In genomic region chr12:62631531-62632520, GRCh38 we compare ENCODE assay signal across 7 cellular contexts.
DNase-seq lines count a peak whose midpoint lies in the region; ATAC-seq, FAIRE-seq and TF ChIP-seq lines count a peak whose summit lies in the region.

No MANE protein-coding gene starts in this region.

- peak; percentile 74 for ATAC-seq in HG02759 (IDR thresholded peaks at IDR 0.05; ENCODE audit: unreplicated experiment)
- peak; percentile 82 for ATAC-seq in Right ventricle myocardium inferior

- H3K36me3 ChIP-seq in neuron (ENCODE audit: insufficient read depth, low read length), result no peaks in the 10 kb centered on the region

- H2AFZ ChIP-seq in neuron (ENCODE audit: low read depth, low read length), result peak overlapping the region; percentile 23

- H3K4me1 ChIP-seq in neuron (ENCODE audit: insufficient read depth, low read length), result peaks cover 41% of the 10 kb centered on the region

- no peaks in the 10 kb centered on the region for H3K27me3 ChIP-seq in neuron (ENCODE audit: insufficient read depth, low read length)

- intact Hi-C loops in Right ventricle myocardium inferior (cut with DNase I), result loop anchor here (2.0 kb wide), 2 partner anchors 29 to 161 kb away; no protein-coding TSS in a partner anchor

- H3K4me3 ChIP-seq in neuron (ENCODE audit: low read length), result peak overlapping the region; percentile 31

- no peaks in the 10 kb centered on the region for H3K9me3 ChIP-seq in neuron (ENCODE audit: low read length)

- no peak for TF ChIP-seq POLR2A in GM12891 (IDR thresholded peaks at IDR 0.05; ENCODE audit: low read depth, low read length)

- FAIRE-seq in GM12891 (lab: Jason Lieb, UNC), result peak; percentile 33

- peak; percentile 39 for DNase-seq in GM12891 (ENCODE audit: insufficient read length, low spot score)
- DNase-seq in NCI-H69 (lab: John Stamatoyannopoulos, UW), result peak; percentile 98
- peak; percentile 79 for DNase-seq in amniotic epithelial cell (ENCODE audit: low read depth)
- DNase-seq in Right ventricle myocardium inferior (ENCODE audit: missing footprints), result peak; percentile 82
- DNase-seq in NCI-H128 (lab: John Stamatoyannopoulos, UW; ENCODE audit: unreplicated experiment), result no peak

TF ChIP-seq in GM12891, 5 proteins besides CTCF, POLR2A, EP300 and RAD21:
- TF ChIP-seq POLR2AphosphoS5 (IDR thresholded peaks at IDR 0.05; ENCODE audit: low read depth, low read length), result no peak
- TF ChIP-seq SPI1 (IDR thresholded peaks at IDR 0.05; ENCODE audit: low read depth, low read length), result no peak
- TF ChIP-seq PAX5 (IDR thresholded peaks at IDR 0.05; ENCODE audit: insufficient read depth, low read length, severe bottlenecking), result no peak
- TF ChIP-seq TAF1 (IDR thresholded peaks at IDR 0.05; ENCODE audit: low read depth, low read length), result no peak
- TF ChIP-seq POU2F2 (IDR thresholded peaks at IDR 0.05; ENCODE audit: low read depth, low read length), result no peak
TF ChIP-seq in GM12891: peak in this region for 0.
